19 cellular contexts compared by ENCODE assay signal in the genomic region with DNA sequence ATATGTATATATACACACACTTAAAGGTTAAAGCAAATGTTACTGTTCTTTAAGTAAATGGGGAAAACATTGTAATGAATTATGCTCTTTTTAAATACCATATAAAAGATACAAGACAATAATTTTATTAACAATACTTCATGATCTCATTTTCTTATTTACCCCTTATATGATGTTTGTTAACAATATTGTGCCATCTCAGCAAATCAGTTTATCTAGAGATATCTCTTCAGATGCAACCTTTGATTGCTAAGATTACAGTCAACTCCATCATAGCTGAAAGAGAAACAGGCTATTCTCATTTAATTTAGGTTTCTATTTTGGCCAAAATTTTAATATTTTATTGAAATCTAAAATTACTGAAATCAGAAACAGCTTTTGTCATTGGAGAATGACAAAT.
A peak's percentile ranks its signal among the peaks of the same experiment; 100 is the strongest.
DNase-seq lines count a peak whose midpoint lies in the region; ATAC-seq, FAIRE-seq and TF ChIP-seq lines count a peak whose summit lies in the region.
"Had no signal": no experiment of that assay in that cellular context is flagged by ENCODE, and none has a peak within 500 bp of the region (broad histone marks: within the 10 kb centered on the region; RNA-seq: fewer than 3 reads in every experiment).

No MANE protein-coding gene starts in this region.

- TF ChIP-seq POLR2A in IMR-90 (IDR thresholded peaks at IDR 0.05; ENCODE audit: low read depth, low read length) (no peak), K562 (conservative IDR thresholded peaks at IDR 0.05) (no peak)

- CTCF ChIA-PET in IMR-90 (lab: Yijun Ruan, JAX) = no interaction called here
- CTCF ChIA-PET in K562 (lab: Yijun Ruan, JAX; ENCODE audit: low intra/inter-chr PET ratio) = no interaction called here

- no peak overlapping the region for H3K9ac ChIP-seq in IMR-90 (ENCODE audit: low read depth, low read length)
- H3K9ac ChIP-seq in K562 (ENCODE audit: insufficient read depth in 1 of 2, low read depth in 2 of 2, low read length in 2 of 2) = no peak overlapping the region
- H3K9ac ChIP-seq: BLaER1 had no signal

- H2AFZ ChIP-seq in IMR-90 (replicated peaks; ENCODE audit: low read length, poor library complexity) (no peak overlapping the region), K562 (ENCODE audit: low read depth, low read length) (no peak overlapping the region)

- H3K9me1 ChIP-seq in IMR-90 (ENCODE audit: insufficient read depth, low read length) = no peaks in the 10 kb centered on the region
- no peaks in the 10 kb centered on the region for H3K9me1 ChIP-seq in K562 (ENCODE audit: control insufficient read depth, insufficient read depth, low read length)

- ATAC-seq in IMR-90 (ENCODE audit: low read depth) = no peak
- ATAC-seq in K562 = no peak
- no peak for ATAC-seq in HG03025 (IDR thresholded peaks at IDR 0.05; ENCODE audit: low FRiP score, unreplicated experiment)
- ATAC-seq: CD8-positive, alpha-beta T cell had no signal

- no peak overlapping the region for H4K8ac ChIP-seq in IMR-90 (ENCODE audit: low read depth in 2 of 2, low read length in 2 of 2)

- no peak overlapping the region for H2AK9ac ChIP-seq in IMR-90 (replicated peaks; ENCODE audit: low read depth, low read length, poor library complexity)

- no peak overlapping the region for H2BK15ac ChIP-seq in IMR-90 (ENCODE audit: low read depth, low read length)

- TF ChIP-seq CTCF in IMR-90 (conservative IDR thresholded peaks at IDR 0.05; ENCODE audit: low read depth, low read length) = no peak
- no peak for TF ChIP-seq CTCF in K562 (IDR thresholded peaks at IDR 0.05 in 2 of 3, conservative IDR thresholded peaks at IDR 0.05 in 1 of 3; ENCODE audit: insufficient read depth in 2 of 3, low read depth in 1 of 3, low read length in 3 of 3)

- no peak overlapping the region for H3K23ac ChIP-seq in IMR-90 (ENCODE audit: low read depth, low read length)

- no peaks in the 10 kb centered on the region for H3K79me2 ChIP-seq in K562 (ENCODE audit: control insufficient read depth, insufficient read depth, low read length)

- POLR2A ChIA-PET in IMR-90 (lab: Charles Lee; ENCODE audit: unreplicated experiment) (no interaction called here), K562 (lab: Yijun Ruan, JAX) (no interaction called here)

- no peak overlapping the region for H2BK120ac ChIP-seq in IMR-90 (ENCODE audit: low read depth, low read length)

- H3K36me3 ChIP-seq in IMR-90 (ENCODE audit: control insufficient read depth, insufficient read depth, low read length) (no peaks in the 10 kb centered on the region), K562 (ENCODE audit: control insufficient read depth, insufficient read depth, low read length) (no peaks in the 10 kb centered on the region)
- H3K36me3 ChIP-seq: BLaER1, HAP-1 had no signal

- TF ChIP-seq EP300 in K562 (IDR thresholded peaks at IDR 0.05; ENCODE audit: low read length) = no peak

- FAIRE-seq in A204.1 (lab: Jason Lieb, UNC) = peak; percentile 9
- FAIRE-seq in K562 (lab: Jason Lieb, UNC) = no peak
- FAIRE-seq: GM12892, H54 had no signal

- H3K9me3 ChIP-seq in IMR-90 (ENCODE audit: control insufficient read depth, insufficient read depth, low read length) (no peaks in the 10 kb centered on the region), K562 (replicated peaks; ENCODE audit: control insufficient read depth, insufficient read depth, low read depth, low read length) (no peaks in the 10 kb centered on the region)
- H3K9me3 ChIP-seq: BLaER1, Caco-2, HAP-1 had no signal

- H3K27ac ChIP-seq in IMR-90 (ENCODE audit: insufficient read depth, low read length) (no peak overlapping the region), K562 (ENCODE audit: extremely low read depth, low read depth, low read length) (no peak overlapping the region)
- H3K27ac ChIP-seq: BLaER1, C4-2B had no signal

- H3K18ac ChIP-seq in IMR-90 (ENCODE audit: low read depth, low read length) = no peak overlapping the region

- TF ChIP-seq RAD21 in IMR-90 (IDR thresholded peaks at IDR 0.05; ENCODE audit: low read length) = no peak
- no peak for TF ChIP-seq RAD21 in K562 (CRISPR knock-in tag; conservative IDR thresholded peaks at IDR 0.05 in 1 of 2, IDR thresholded peaks at IDR 0.05 in 1 of 2)

- DNase-seq in IMR-90 (no peak), K562 (ENCODE audit: extremely low read depth in 1 of 4, low spot score in 3 of 4) (no peak)
- no peak for DNase-seq in activated effector memory CD4-positive, alpha-beta T cell treated with Interleukin-2 at 50 U/mL for 16 hours
- DNase-seq in activated CD4-positive, CD25-positive, alpha-beta regulatory T cell (lab: John Stamatoyannopoulos, UW) = no peak
- DNase-seq: 8988T; Caco-2; CD4-positive, CD25-positive, alpha-beta regulatory T cell; CD8-positive, alpha-beta T cell; DMS153; DND-41; GOT3; HFFc6 had no signal

- no peaks in the 10 kb centered on the region for H3K79me1 ChIP-seq in IMR-90 (ENCODE audit: low read depth in 1 of 2, low read length in 2 of 2)

- H3K14ac ChIP-seq in IMR-90 (replicated peaks; ENCODE audit: low read depth, low read length) = no peak overlapping the region

- in situ Hi-C loops in IMR-90 (cut with MboI; ENCODE audit: low sequenced_read_pairs) = no loop called here
- in situ Hi-C loops in K562 (cut with MboI) = no loop called here

- H3K4ac ChIP-seq in IMR-90 (ENCODE audit: low read depth, low read length) = no peak overlapping the region

- dilution Hi-C loops in IMR-90 (cut with HindIII; ENCODE audit: low sequenced_read_pairs, unreplicated experiment) = no loop called here

- no peak overlapping the region for H4K5ac ChIP-seq in IMR-90 (ENCODE audit: low read depth, low read length)

- H3K4me1 ChIP-seq in IMR-90 (ENCODE audit: control insufficient read depth, insufficient read depth, low read length) (no peaks in the 10 kb centered on the region), K562 (replicated peaks in 1 of 2; ENCODE audit: control insufficient read depth in 2 of 2, insufficient read depth in 2 of 2, low read length in 2 of 2) (no peaks in the 10 kb centered on the region)
- H3K4me1 ChIP-seq: BLaER1, Caco-2, HAP-1 had no signal

- H2AK5ac ChIP-seq in IMR-90 (ENCODE audit: low read depth, low read length) = no peak overlapping the region

- H4K20me1 ChIP-seq in IMR-90 (ENCODE audit: insufficient read depth, low read length) (no peaks in the 10 kb centered on the region), K562 (replicated peaks; ENCODE audit: control insufficient read depth, insufficient read depth, low read length) (no peaks in the 10 kb centered on the region)
- H4K20me1 ChIP-seq: BLaER1 had no signal

- BruUV-seq in IMR-90 (replicated peaks; lab: Mats Ljungman, UMichigan) = no TSS peak
- BruUV-seq in K562 (replicated peaks; lab: Mats Ljungman, UMichigan) = no TSS peak

- H3K27me3 ChIP-seq in IMR-90 (ENCODE audit: control insufficient read depth, insufficient read depth, low read length) (no peaks in the 10 kb centered on the region), K562 (ENCODE audit: control insufficient read depth in 2 of 2, insufficient read depth in 2 of 2, low read length in 2 of 2) (no peaks in the 10 kb centered on the region)
- H3K27me3 ChIP-seq: BLaER1 had no signal

- intact Hi-C loops in IMR-90 (cut with micrococcal nuclease) (no loop called here), K562 (cut with micrococcal nuclease) (no loop called here)

- no peak overlapping the region for H2BK5ac ChIP-seq in IMR-90 (ENCODE audit: low read depth, low read length, poor library complexity, severe bottlenecking)

- H3K4me3 ChIP-seq in IMR-90 (ENCODE audit: insufficient read depth, low read depth, low read length) (no peak overlapping the region), K562 (no peak overlapping the region)
- H3K4me3 ChIP-seq: BLaER1, HAP-1 had no signal

- H4K91ac ChIP-seq in IMR-90 (ENCODE audit: insufficient read depth, low read depth, low read length) = no peak overlapping the region

- H2BK20ac ChIP-seq in IMR-90 (ENCODE audit: low read depth, low read length) = no peak overlapping the region

- H3K4me2 ChIP-seq in IMR-90 (ENCODE audit: low read depth, low read length) (no peak overlapping the region), K562 (ENCODE audit: insufficient read depth, low read length) (no peak overlapping the region)
- H3K4me2 ChIP-seq: BLaER1 had no signal

- H3K56ac ChIP-seq in IMR-90 (ENCODE audit: extremely low read depth, insufficient read depth, low read length) = no peak overlapping the region

TF ChIP-seq in IMR-90, 13 proteins besides CTCF, POLR2A, EP300 and RAD21:
- TF ChIP-seq NFE2L2 (IDR thresholded peaks at IDR 0.05; ENCODE audit: low read depth, low read length) (no peak), CEBPB (IDR thresholded peaks at IDR 0.05; ENCODE audit: low read depth, low read length) (no peak), MAFK (IDR thresholded peaks at IDR 0.05; ENCODE audit: low read depth, low read length) (peak; percentile 66), BHLHE40 (IDR thresholded peaks at IDR 0.05; ENCODE audit: low read depth, low read length) (no peak), SMC3 (IDR thresholded peaks at IDR 0.05; ENCODE audit: low read depth, low read length) (no peak), MAZ (IDR thresholded peaks at IDR 0.05; ENCODE audit: borderline replicate concordance, low read depth, low read length) (no peak)

TF ChIP-seq in K562, 482 proteins besides CTCF, POLR2A, EP300 and RAD21:
- TF ChIP-seq ZNF316 (IDR thresholded peaks at IDR 0.05) (peak; percentile 69), MAFK (IDR thresholded peaks at IDR 0.05; ENCODE audit: low read length) (peak; percentile 53), ZC3H4 (CRISPR knock-in tag; IDR thresholded peaks at IDR 0.05; ENCODE audit: borderline replicate concordance) (no peak), POLR2H (tag; IDR thresholded peaks at IDR 0.05; ENCODE audit: low read depth) (no peak)
TF ChIP-seq in K562: peak in this region for 2.
